In the genomic region with DNA sequence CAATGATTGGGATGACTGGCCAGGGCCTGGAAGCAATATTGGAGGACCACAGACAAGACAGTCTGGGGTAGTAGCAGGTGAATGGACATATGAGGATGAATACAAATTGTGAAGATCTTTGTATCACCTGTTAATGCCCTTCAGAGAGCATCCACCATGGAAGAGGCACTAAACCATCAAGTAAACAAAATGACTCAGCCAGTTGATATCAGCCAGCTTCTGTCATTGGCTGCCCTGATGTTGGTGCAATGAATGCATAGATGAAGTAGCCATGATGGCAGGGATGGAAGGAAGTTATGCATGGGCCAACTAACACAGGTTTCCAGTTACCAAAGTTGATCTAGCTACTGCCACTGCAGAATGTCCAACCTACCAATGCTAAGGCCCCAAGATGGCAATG, we compare ENCODE assay signal across 30 cellular contexts.
"Had no signal": no experiment of that assay in that cellular context is flagged by ENCODE, and none has a peak within 500 bp of the region (broad histone marks: within the 10 kb centered on the region; RNA-seq: fewer than 3 reads in every experiment).

No MANE protein-coding gene starts in this region.

- H3K36me3 ChIP-seq: neural progenitor cell, ovary, right lobe of liver, sigmoid colon, suprapubic skin, tibial artery, transverse colon, upper lobe of right lung, uterus had no signal

- H2AFZ ChIP-seq: neural progenitor cell, parathyroid adenoma had no signal

- H3K4me3 Mint-ChIP-seq: naive thymus-derived CD8-positive, alpha-beta T cell; natural killer cell treated with Interleukin-12 subunit alpha and Interleukin-12 subunit beta and Interleukin-15 and Interleukin-18, amount 100 ng/mL, for 72 hours; nephron progenitor cell; neural progenitor cell; stimulated activated effector memory CD8-positive, alpha-beta T cell treated with anti-CD3 and anti-CD28 coated beads, Interleukin-12 subunit alpha, Interleukin-12 subunit beta, amount 100 ng/mL, for 72 hours; stimulated activated naive CD8-positive, alpha-beta T cell treated with anti-CD3 and anti-CD28 coated beads, Interleukin-15, amount 100 ng/mL, for 72 hours; type B pancreatic cell had no signal

- DNase-seq: naive thymus-derived CD8-positive, alpha-beta T cell; nephron progenitor cell; occipital lobe; ovary; posterior cingulate gyrus; psoas muscle; right cardiac atrium; right lobe of liver; sigmoid colon; small intestine; stimulated activated CD4-positive, alpha-beta T cell treated with anti-CD3 and anti-CD28 coated beads, Interleukin-15, amount 100 ng/mL, for 24 hours; stimulated activated CD4-positive, alpha-beta T cell treated with anti-CD3 and anti-CD28 coated beads, Interleukin-2, amount 100 ng/mL, for 24 hours; stimulated activated CD4-positive, alpha-beta T cell treated with anti-CD3 and anti-CD28 coated beads, Interleukin-2, amount 100 ng/mL, for 48 hours; stimulated activated CD4-positive, alpha-beta T cell treated with anti-CD3 and anti-CD28 coated beads, Interleukin-4, amount 100 ng/mL, for 24 hours; stimulated activated naive CD4-positive, alpha-beta T cell; stimulated activated naive CD8-positive, alpha-beta T cell treated with anti-CD3 and anti-CD28 coated beads, Interleukin-15, amount 100 ng/mL, for 72 hours; stimulated activated naive CD8-positive, alpha-beta T cell treated with anti-CD3 and anti-CD28 coated beads, Interleukin-15, Interleukin-2, amounts not matched to agents 100 U/mL and 50 U/mL, for 24 hours; substantia nigra; testis; tibial artery; transverse colon; upper lobe of right lung; uterus had no signal

- H3K4me1 Mint-ChIP-seq: stimulated activated effector memory CD8-positive, alpha-beta T cell treated with anti-CD3 and anti-CD28 coated beads, Interleukin-12 subunit alpha, Interleukin-12 subunit beta, amount 100 ng/mL, for 72 hours; stimulated activated naive CD8-positive, alpha-beta T cell treated with anti-CD3 and anti-CD28 coated beads, Interleukin-15, amount 100 ng/mL, for 72 hours had no signal

- H3K27ac ChIP-seq: neural progenitor cell, ovary, parathyroid adenoma, psoas muscle, right lobe of liver, sigmoid colon, suprapubic skin, testis, tibial artery, transverse colon, upper lobe of right lung, uterus had no signal

- H3K9ac ChIP-seq: neural progenitor cell, parathyroid adenoma had no signal

- FAIRE-seq: small intestine had no signal

- H3K9me3 Mint-ChIP-seq: naive thymus-derived CD8-positive, alpha-beta T cell; natural killer cell treated with Interleukin-12 subunit alpha and Interleukin-12 subunit beta and Interleukin-15 and Interleukin-18, amount 100 ng/mL, for 72 hours; nephron progenitor cell; neural progenitor cell; stimulated activated effector memory CD8-positive, alpha-beta T cell treated with anti-CD3 and anti-CD28 coated beads, Interleukin-12 subunit alpha, Interleukin-12 subunit beta, amount 100 ng/mL, for 72 hours; stimulated activated naive CD8-positive, alpha-beta T cell treated with anti-CD3 and anti-CD28 coated beads, Interleukin-15, amount 100 ng/mL, for 72 hours; type B pancreatic cell had no signal

- H3K9me3 ChIP-seq: ovary, psoas muscle, right lobe of liver, sigmoid colon, suprapubic skin, testis, tibial artery, transverse colon, upper lobe of right lung, uterus had no signal

- H3K79me2 ChIP-seq: parathyroid adenoma had no signal

- ATAC-seq: naive thymus-derived CD8-positive, alpha-beta T cell; psoas muscle; right cardiac atrium; right lobe of liver; stimulated activated effector memory CD8-positive, alpha-beta T cell treated with anti-CD3 and anti-CD28 coated beads, Interleukin-12 subunit alpha, Interleukin-12 subunit beta, amount 100 ng/mL, for 72 hours; stimulated activated naive CD8-positive, alpha-beta T cell treated with anti-CD3 and anti-CD28 coated beads, Interleukin-15, amount 100 ng/mL, for 72 hours; stimulated activated naive CD8-positive, alpha-beta T cell treated with anti-CD3 and anti-CD28 coated beads, Interleukin-15, Interleukin-2, amounts not matched to agents 100 U/mL and 50 U/mL, for 24 hours; upper lobe of right lung had no signal

- H3K4me2 ChIP-seq: neural progenitor cell had no signal

- H3K4me1 ChIP-seq: parathyroid adenoma, psoas muscle, right lobe of liver, sigmoid colon, suprapubic skin, testis, tibial artery, transverse colon, upper lobe of right lung, uterus had no signal

- H3K27ac Mint-ChIP-seq: naive thymus-derived CD8-positive, alpha-beta T cell; natural killer cell treated with Interleukin-12 subunit alpha and Interleukin-12 subunit beta and Interleukin-15 and Interleukin-18, amount 100 ng/mL, for 72 hours; nephron progenitor cell; neural progenitor cell; progenitor cell of endocrine pancreas; stimulated activated effector memory CD8-positive, alpha-beta T cell treated with anti-CD3 and anti-CD28 coated beads, Interleukin-12 subunit alpha, Interleukin-12 subunit beta, amount 100 ng/mL, for 72 hours; stimulated activated naive CD8-positive, alpha-beta T cell treated with anti-CD3 and anti-CD28 coated beads, Interleukin-15, amount 100 ng/mL, for 72 hours; type B pancreatic cell had no signal

- H3K27me3 ChIP-seq: ovary, right lobe of liver, sigmoid colon, suprapubic skin, testis, transverse colon, upper lobe of right lung, uterus had no signal

- H3K4me3 ChIP-seq: neural progenitor cell, ovary, psoas muscle, right lobe of liver, sigmoid colon, suprapubic skin, testis, tibial artery, transverse colon, upper lobe of right lung, uterus had no signal

- H3K36me3 Mint-ChIP-seq: naive thymus-derived CD8-positive, alpha-beta T cell; natural killer cell treated with Interleukin-12 subunit alpha and Interleukin-12 subunit beta and Interleukin-15 and Interleukin-18, amount 100 ng/mL, for 72 hours; neural progenitor cell; stimulated activated effector memory CD8-positive, alpha-beta T cell treated with anti-CD3 and anti-CD28 coated beads, Interleukin-12 subunit alpha, Interleukin-12 subunit beta, amount 100 ng/mL, for 72 hours; type B pancreatic cell had no signal
